Comparison of ENCODE assay signal across 19 cellular contexts in the genomic region with DNA sequence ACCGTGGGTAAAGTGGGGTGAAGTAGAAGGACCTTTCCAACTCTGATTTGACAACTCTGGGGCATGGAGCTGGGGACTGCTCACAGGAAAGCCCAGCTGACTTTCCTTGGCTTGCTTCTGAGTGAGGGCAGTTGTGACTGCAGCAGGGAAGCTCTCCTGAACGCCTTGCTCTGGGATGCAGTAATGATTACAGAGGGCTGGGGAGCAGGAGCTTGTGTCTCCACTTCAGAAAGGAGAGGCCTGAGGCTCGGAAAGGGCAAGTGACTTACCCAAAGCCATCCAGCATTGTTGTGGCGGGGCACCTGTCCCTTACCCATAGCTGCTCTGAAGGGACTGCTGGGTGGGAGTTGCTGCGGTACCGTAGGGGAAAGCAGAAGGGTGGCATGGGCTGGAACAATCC.
"Had no signal": no experiment of that assay in that cellular context is flagged by ENCODE, and none has a peak within 500 bp of the region (broad histone marks: within the 10 kb centered on the region; RNA-seq: fewer than 3 reads in every experiment).

No MANE protein-coding gene starts in this region.

- H3K4me3 Mint-ChIP-seq: activated T-cell treated with anti-CD3 and anti-CD28 coated beads, Interleukin-2, amount 50 U/mL, for 72 hours; immature natural killer cell; naive thymus-derived CD8-positive, alpha-beta T cell; T-helper 17 cell had no signal

- H3K9me3 ChIP-seq: adrenal gland, heart right ventricle, neutrophil had no signal

- H3K27ac ChIP-seq: adrenal gland, neutrophil, parathyroid adenoma, WERI-Rb-1 had no signal

- H3K36me3 ChIP-seq: WERI-Rb-1 had no signal

- H3K36me3 Mint-ChIP-seq: activated naive CD4-positive, alpha-beta T cell treated with anti-CD3 and anti-CD28 coated beads, Interleukin-2, amount 50 U/mL, for 72 hours had no signal

- H3K9me3 Mint-ChIP-seq: activated naive CD4-positive, alpha-beta T cell treated with anti-CD3 and anti-CD28 coated beads, Interleukin-2, amount 50 U/mL, for 72 hours; activated T-cell treated with anti-CD3 and anti-CD28 coated beads, Interleukin-2, amount 50 U/mL, for 72 hours; immature natural killer cell; naive thymus-derived CD8-positive, alpha-beta T cell had no signal

- H3K4me1 Mint-ChIP-seq: immature natural killer cell, T-helper 17 cell had no signal

- ATAC-seq: activated naive CD4-positive, alpha-beta T cell treated with anti-CD3 and anti-CD28 coated beads, Interleukin-2, amount 50 U/mL, for 72 hours; activated T-cell treated with anti-CD3 and anti-CD28 coated beads, Interleukin-2, amount 50 U/mL, for 72 hours; naive thymus-derived CD8-positive, alpha-beta T cell; T-helper 17 cell had no signal

- H3K27me3 ChIP-seq: adrenal gland, heart right ventricle, neutrophil had no signal

- H3K27me3 Mint-ChIP-seq: naive thymus-derived CD8-positive, alpha-beta T cell; T-helper 17 cell had no signal

- H3K9ac ChIP-seq: parathyroid adenoma had no signal

- H3K4me1 ChIP-seq: parathyroid adenoma had no signal

- DNase-seq: activated CD4-positive, alpha-beta T cell treated with anti-CD3 and anti-CD28 coated beads for 1 hour; activated CD8-positive, alpha-beta memory T cell treated with anti-CD3 and anti-CD28 coated beads for 24 hours; activated effector memory CD4-positive, alpha-beta T cell treated with anti-CD3 and anti-CD28 coated beads, Interleukin-2, amount 50 U/mL, for 16 hours; activated T-cell treated with anti-CD3 and anti-CD28 coated beads, Interleukin-2, amount 50 U/mL, for 72 hours; adrenal gland; caudate nucleus; heart right ventricle; immature natural killer cell; kidney glomerular epithelial cell; mesendoderm; stimulated activated CD4-positive, alpha-beta T cell treated with anti-CD3 and anti-CD28 coated beads, Interleukin-2, amount 100 ng/mL, for 24 hours; stimulated activated naive CD4-positive, alpha-beta T cell treated with Interleukin-2 at 50 U/mL for 16 hours; T-helper 17 cell; trophoblast cell; WERI-Rb-1 had no signal

- H3K4me3 ChIP-seq: adrenal gland, heart right ventricle had no signal

- H3K27ac Mint-ChIP-seq: activated T-cell treated with anti-CD3 and anti-CD28 coated beads, Interleukin-2, amount 50 U/mL, for 72 hours had no signal
